12 cellular contexts compared by ENCODE assay signal in genomic region chr18:54023471-54023870, GRCh38.
DNase-seq lines count a peak whose midpoint lies in the region; ATAC-seq and TF ChIP-seq lines count a peak whose summit lies in the region.
"Had no signal": no experiment of that assay in that cellular context is flagged by ENCODE, and none has a peak within 500 bp of the region (broad histone marks: within the 10 kb centered on the region; RNA-seq: fewer than 3 reads in every experiment).

No MANE protein-coding gene starts in this region.

- H3K36me3 Mint-ChIP-seq in CD8-positive, alpha-beta T cell, result no peaks in the 10 kb centered on the region

- H3K27me3 ChIP-seq in BJ (ENCODE audit: control insufficient read depth, insufficient read depth, low read length) (no peaks in the 10 kb centered on the region), foreskin keratinocyte (no peaks in the 10 kb centered on the region)
- H3K27me3 ChIP-seq in CD8-positive, alpha-beta T cell (ENCODE audit: insufficient read depth, low read length), result no peaks in the 10 kb centered on the region
- H3K27me3 ChIP-seq: esophagus muscularis mucosa, stomach had no signal

- no peak for TF ChIP-seq CTCF in BJ (IDR thresholded peaks at IDR 0.05; ENCODE audit: insufficient read depth, low read depth, low read length)
- no peak for TF ChIP-seq CTCF in foreskin keratinocyte (conservative IDR thresholded peaks at IDR 0.05)
- TF ChIP-seq CTCF in CD8-positive, alpha-beta T cell (IDR thresholded peaks at IDR 0.05), result no peak

- no peak overlapping the region for H3K27ac Mint-ChIP-seq in CD8-positive, alpha-beta T cell

- intact Hi-C loops in CD8-positive, alpha-beta T cell (cut with DNase I, micrococcal nuclease), result no loop called here

- peak; percentile 19 for DNase-seq in BJ (ENCODE audit: low read depth)
- peak; percentile 14 for DNase-seq in HS-5 (ENCODE audit: low read depth)
- DNase-seq in amniotic epithelial cell (ENCODE audit: low read depth), result peak; percentile 66
- peak; percentile 95 to 97 for DNase-seq in foreskin keratinocyte
- no peak for DNase-seq in NCI-H82 (lab: John Stamatoyannopoulos, UW)
- DNase-seq in CD8-positive, alpha-beta T cell, result no peak
- DNase-seq: activated CD4-positive, alpha-beta T cell treated with anti-CD3 and anti-CD28 coated beads for 1 hour; cerebellar nuclear complex; stomach had no signal

- no peak overlapping the region for H3K27ac ChIP-seq in foreskin keratinocyte
- H3K27ac ChIP-seq in CD8-positive, alpha-beta T cell (ENCODE audit: low read depth, low read length), result no peak overlapping the region
- H3K27ac ChIP-seq: esophagus muscularis mucosa, stomach had no signal

- peaks cover 9% of the 10 kb centered on the region for H3K4me1 ChIP-seq in foreskin keratinocyte
- H3K4me1 ChIP-seq in CD8-positive, alpha-beta T cell (ENCODE audit: insufficient read depth, low read length), result no peaks in the 10 kb centered on the region
- H3K4me1 ChIP-seq: esophagus muscularis mucosa, stomach had no signal

- no peaks in the 10 kb centered on the region for H3K9me3 ChIP-seq in CD8-positive, alpha-beta T cell (ENCODE audit: low read length)
- H3K9me3 ChIP-seq: esophagus muscularis mucosa, stomach had no signal

- H3K4me1 Mint-ChIP-seq in CD8-positive, alpha-beta T cell (ENCODE audit: low read depth), result no peaks in the 10 kb centered on the region

- POLR2A ChIA-PET in BJ (lab: Charles Lee), result no interaction called here
- POLR2A ChIA-PET in CD8-positive, alpha-beta T cell (lab: Charles Lee), result no interaction called here

- no peaks in the 10 kb centered on the region for H3K36me3 ChIP-seq in BJ (ENCODE audit: control insufficient read depth, insufficient read depth, low read length)
- H3K36me3 ChIP-seq in CD8-positive, alpha-beta T cell (ENCODE audit: insufficient read depth, low read length), result no peaks in the 10 kb centered on the region
- H3K36me3 ChIP-seq: esophagus muscularis mucosa, stomach had no signal

- H3K4me3 Mint-ChIP-seq in CD8-positive, alpha-beta T cell, result no peak overlapping the region

- H3K9me3 Mint-ChIP-seq in CD8-positive, alpha-beta T cell, result no peaks in the 10 kb centered on the region

- no peak overlapping the region for H3K4me3 ChIP-seq in BJ (ENCODE audit: low read depth, low read length)
- no peak overlapping the region for H3K4me3 ChIP-seq in CD8-positive, alpha-beta T cell (ENCODE audit: low read depth, low read length)
- H3K4me3 ChIP-seq: esophagus muscularis mucosa, stomach had no signal

- ATAC-seq in foreskin keratinocyte (peak; percentile 99), HG02970 (IDR thresholded peaks at IDR 0.05; ENCODE audit: low FRiP score, unreplicated experiment) (no peak), GM18867 (IDR thresholded peaks at IDR 0.05; ENCODE audit: unreplicated experiment) (no peak)
- no peak for ATAC-seq in CD8-positive, alpha-beta T cell

- H3K27me3 Mint-ChIP-seq in CD8-positive, alpha-beta T cell (ENCODE audit: low read depth), result peaks cover 2% of the 10 kb centered on the region

- CTCF ChIA-PET in BJ (lab: Yijun Ruan, JAX), result interaction anchor here (0.6 to 1.5 kb wide), 3 partner anchors 21 to 219 kb away, joined by 3 read pairs; no protein-coding TSS in a partner anchor
- CTCF ChIA-PET in CD8-positive, alpha-beta T cell (lab: Charles Lee), result no interaction called here

Comparison
In these comparisons a context has a peak if more than half of its experiments do, and no peak if none do; other contexts are left out.
1. DNase-seq: peak in BJ (single experiment), HS-5 (single experiment), amniotic epithelial cell (single experiment) and foreskin keratinocyte (2 of 2); none in NCI-H82 (single experiment) and CD8-positive, alpha-beta T cell (0 of 7).